Comparison of ENCODE assay signal across 8 cellular contexts in genomic region chr20:44738779-44739477, GRCh38. TPM values are rescaled to one million over a fixed set of nuclear protein-coding genes. Genes with fewer than 3 reads are reported as not detected.
DNase-seq lines count a peak whose midpoint lies in the region; ATAC-seq and TF ChIP-seq lines count a peak whose summit lies in the region.

No MANE protein-coding gene starts in this region.

- peak; percentile 63 for ATAC-seq in naive thymus-derived CD4-positive, alpha-beta T cell
- ATAC-seq in HG03457 (IDR thresholded peaks at IDR 0.05; ENCODE audit: unreplicated experiment) (no peak), GM21717 (IDR thresholded peaks at IDR 0.05; ENCODE audit: unreplicated experiment) (no peak)

- peaks cover 0 to 15% (median 0%) of the 10 kb centered on the region in 5 donors for H3K27me3 Mint-ChIP-seq in naive thymus-derived CD4-positive, alpha-beta T cell

- peak overlapping the region in 3 of 9 donors; percentile 14 to 50 (median 46) for H3K27ac Mint-ChIP-seq in naive thymus-derived CD4-positive, alpha-beta T cell

- H3K4me1 Mint-ChIP-seq in naive thymus-derived CD4-positive, alpha-beta T cell = peaks cover 11 to 25% (median 21%) of the 10 kb centered on the region in 7 donors

- peaks cover 0 to 13% (median 0%) of the 10 kb centered on the region in 11 donors for H3K9me3 Mint-ChIP-seq in naive thymus-derived CD4-positive, alpha-beta T cell

- H3K4me3 Mint-ChIP-seq in naive thymus-derived CD4-positive, alpha-beta T cell = peak overlapping the region in 5 of 10 donors; percentile 24 to 84 (median 37)

- H3K27ac ChIP-seq in naive thymus-derived CD4-positive, alpha-beta T cell (ENCODE audit: low read depth, low read length) = no peak overlapping the region

- DNase-seq in Ammon's horn (ENCODE audit: low spot score) (peak; percentile 93), GM19238 (ENCODE audit: insufficient read length, low spot score) (peak; percentile 51), NCI-H345 (lab: John Stamatoyannopoulos, UW) (peak; percentile 81), epithelial cell of esophagus (ENCODE audit: low read depth) (peak; percentile 79)
- peak; percentile 18 to 24 for DNase-seq in activated CD4-positive, alpha-beta T cell treated with anti-CD3 and anti-CD28 coated beads for 4 hours
- DNase-seq in naive thymus-derived CD4-positive, alpha-beta T cell = peak in 7 of 9 donors; percentile 19 to 61 (median 45)

- no peaks in the 10 kb centered on the region for H3K4me1 ChIP-seq in naive thymus-derived CD4-positive, alpha-beta T cell (ENCODE audit: control insufficient read depth in 2 of 2, insufficient read depth in 2 of 2, low read length in 2 of 2)

- CTCF ChIA-PET in naive thymus-derived CD4-positive, alpha-beta T cell (lab: Charles Lee) = no interaction called here

- no peaks in the 10 kb centered on the region for H3K36me3 ChIP-seq in naive thymus-derived CD4-positive, alpha-beta T cell (ENCODE audit: control insufficient read depth in 2 of 3, insufficient read depth in 3 of 3, low read length in 3 of 3)

- H3K4me3 ChIP-seq in epithelial cell of esophagus (ENCODE audit: low read length) = no peak overlapping the region
- H3K4me3 ChIP-seq in naive thymus-derived CD4-positive, alpha-beta T cell (ENCODE audit: low read length) = no peak overlapping the region

- no peaks in the 10 kb centered on the region for H3K9me3 ChIP-seq in naive thymus-derived CD4-positive, alpha-beta T cell (ENCODE audit: control insufficient read depth in 2 of 3, low read length in 3 of 3)

- H3K36me3 Mint-ChIP-seq in naive thymus-derived CD4-positive, alpha-beta T cell = peaks cover 0 to 21% (median 0%) of the 10 kb centered on the region in 5 donors

- intact Hi-C loops in naive thymus-derived CD4-positive, alpha-beta T cell (cut with micrococcal nuclease) = loop anchor here in 1 of 2 donors (10.0 kb wide), 4 partner anchors 124 to 424 kb away; partner anchors contain the start of genes FITM2, SERINC3 and YWHAB

- no peaks in the 10 kb centered on the region for H3K27me3 ChIP-seq in naive thymus-derived CD4-positive, alpha-beta T cell (ENCODE audit: control insufficient read depth in 2 of 2, insufficient read depth in 2 of 2, low read length in 2 of 2)

- TF ChIP-seq CTCF in epithelial cell of esophagus (IDR thresholded peaks at IDR 0.05; ENCODE audit: insufficient read depth, low read depth, low read length, missing control alignments) = no peak

- POLR2A ChIA-PET in naive thymus-derived CD4-positive, alpha-beta T cell (lab: Charles Lee) = interaction anchor here (1.0 to 1.3 kb wide), 2 partner anchors 8 to 264 kb away, joined by 3 read pairs; partner anchors contain the start of gene TTPAL

RNA-seq across cellular contexts. Expression of gene KCNK15, which starts 6.7 kb away (rescaled TPM):
- under 1 TPM in 1 of 5 experiments, not detected in 4; 0.19 TPM for total RNA-seq in naive thymus-derived CD4-positive, alpha-beta T cell
- polyA plus RNA-seq in naive thymus-derived CD4-positive, alpha-beta T cell = not detected

RNA-seq across cellular contexts. Expression of gene CCN5, which starts 23.8 kb away (rescaled TPM):
- total RNA-seq in naive thymus-derived CD4-positive, alpha-beta T cell = not detected
- polyA plus RNA-seq in naive thymus-derived CD4-positive, alpha-beta T cell = not detected

Comparison
In these comparisons a context has a peak if more than half of its experiments do, and no peak if none do; other contexts are left out.
1. DNase-seq: peak in every context shown above with its lines; median percentile 93 in Ammon's horn; 81 in NCI-H345; 79 in epithelial cell of esophagus; 51 in GM19238; 45 in naive thymus-derived CD4-positive, alpha-beta T cell; 21 in activated CD4-positive, alpha-beta T cell treated with anti-CD3 and anti-CD28 coated beads for 4 hours.